Comparison of ENCODE assay signal across 18 cellular contexts in genomic region chr4:137740192-137740591, GRCh38.
"Had no signal": no experiment of that assay in that cellular context is flagged by ENCODE, and none has a peak within 500 bp of the region (broad histone marks: within the 10 kb centered on the region; RNA-seq: fewer than 3 reads in every experiment).

No MANE protein-coding gene starts in this region.

- H3K4me3 ChIP-seq: gastrocnemius medialis, thoracic aorta, vagina had no signal

- DNase-seq: activated CD4-positive, alpha-beta T cell treated with anti-CD3 and anti-CD28 coated beads for 36 hours; activated CD4-positive, alpha-beta T cell treated with anti-CD3 and anti-CD28 coated beads, Interleukin-2, amount 50 U/mL, for 4 hours; activated CD8-positive, alpha-beta memory T cell treated with anti-CD3 and anti-CD28 coated beads for 24 hours; activated CD8-positive, alpha-beta memory T cell treated with anti-CD3 and anti-CD28 coated beads, Interleukin-2, amount 50 U/mL, for 48 hours; activated naive CD4-positive, alpha-beta T cell; activated T-cell treated with anti-CD3 and anti-CD28 coated beads, Interleukin-2, amount 50 U/mL, for 4 hours; amniotic stem cell; effector CD4-positive, alpha-beta T cell; gastrocnemius medialis; hippocampal formation; posterior cingulate gyrus; stimulated activated CD4-positive, alpha-beta T cell treated with anti-CD3 and anti-CD28 coated beads, Interleukin-4, amount 100 ng/mL, for 1 hour; stimulated activated naive CD4-positive, alpha-beta T cell; T-helper 9 cell had no signal

- H3K27ac ChIP-seq: gastrocnemius medialis, thoracic aorta, vagina had no signal

- H3K4me1 ChIP-seq: gastrocnemius medialis, vagina had no signal

- ATAC-seq: activated CD4-positive, alpha-beta T cell treated with anti-CD3 and anti-CD28 coated beads for 36 hours; activated T-cell treated with anti-CD3 and anti-CD28 coated beads, Interleukin-2, amount 50 U/mL, for 4 hours; gastrocnemius medialis; sciatic nerve; WTC11 had no signal

- H3K36me3 ChIP-seq: gastrocnemius medialis, thoracic aorta, vagina had no signal

- H3K27me3 ChIP-seq: gastrocnemius medialis, vagina had no signal

- H3K9me3 ChIP-seq: gastrocnemius medialis, thoracic aorta, vagina had no signal
